ENCODE assay signal across 22 cellular contexts in the genomic region with DNA sequence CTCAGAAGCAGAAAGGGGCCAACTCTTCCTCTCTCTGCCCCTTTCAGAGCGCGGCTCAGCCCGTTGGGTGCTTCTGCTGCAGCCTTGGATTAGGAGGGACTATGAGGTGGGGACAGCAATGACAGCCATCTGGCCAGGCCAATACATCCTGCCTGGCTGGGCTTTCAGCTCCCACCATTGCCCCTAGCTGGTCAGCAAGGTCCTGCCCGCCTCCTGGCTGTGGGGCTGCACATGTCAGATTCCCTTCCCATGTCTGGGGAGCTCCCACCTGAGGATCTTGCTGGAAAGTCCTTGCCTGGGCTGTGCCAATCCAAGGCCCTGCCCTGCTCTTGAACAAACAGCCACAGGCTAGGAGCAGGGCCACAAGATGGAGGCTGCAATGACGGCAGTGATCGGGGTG. TPM values are rescaled to one million over a fixed set of nuclear protein-coding genes. Genes with fewer than 3 reads are reported as not detected.
DNase-seq lines count a peak whose midpoint lies in the region; TF ChIP-seq lines count a peak whose summit lies in the region.
"Had no signal": no experiment of that assay in that cellular context is flagged by ENCODE, and none has a peak within 500 bp of the region (broad histone marks: within the 10 kb centered on the region; RNA-seq: fewer than 3 reads in every experiment).

No MANE protein-coding gene starts in this region.

- H3K9ac ChIP-seq in mesenchymal stem cell (ENCODE audit: low read length) = no peak overlapping the region

- peaks cover 9% of the 10 kb centered on the region for H3K4me1 ChIP-seq in mesenchymal stem cell (ENCODE audit: control insufficient read depth, insufficient read depth, low read depth, low read length)

- H2AFZ ChIP-seq in mesenchymal stem cell (ENCODE audit: low read depth, low read length) = no peak overlapping the region

- H4K8ac ChIP-seq in mesenchymal stem cell (ENCODE audit: low read length) = no peak overlapping the region

- H3K79me1 ChIP-seq in mesenchymal stem cell (replicated peaks; ENCODE audit: low read length, poor library complexity, severe bottlenecking) = peaks cover 10% of the 10 kb centered on the region

- no peak overlapping the region for H3K4me2 ChIP-seq in mesenchymal stem cell (ENCODE audit: low read length, poor library complexity, severe bottlenecking)

- WGBS in mesenchymal stem cell = 94% methylated on average over 3 of the region's 6 CpGs

- no peak overlapping the region for H2BK120ac ChIP-seq in mesenchymal stem cell (ENCODE audit: low read depth, low read length)

- H3K27me3 ChIP-seq in H7 (ENCODE audit: control insufficient read depth, insufficient read depth, low read length) (no peaks in the 10 kb centered on the region), WERI-Rb-1 (ENCODE audit: insufficient read depth, low read depth, severe bottlenecking) (no peaks in the 10 kb centered on the region), mesenchymal stem cell (ENCODE audit: control insufficient read depth in 1 of 2, insufficient read depth in 1 of 2, low read length in 2 of 2) (no peaks in the 10 kb centered on the region)

- DNase-seq in NCI-H82 (lab: John Stamatoyannopoulos, UW) = peak; percentile 56
- DNase-seq in NCI-H82 treated with DMSO at 0.1 percent for 48 hours (lab: John Stamatoyannopoulos, UW; ENCODE audit: unreplicated experiment) = no peak
- peak; percentile 47 for DNase-seq in H7
- DNase-seq in WERI-Rb-1 = peak; percentile 93
- no peak for DNase-seq in mesenchymal stem cell
- no peak for DNase-seq in iPS-NIHi7 (ENCODE audit: extremely low spot score)
- no peak for DNase-seq in T1000 (lab: John Stamatoyannopoulos, UW)
- DNase-seq in activated T-cell treated with anti-CD3 and anti-CD28 coated beads, Interleukin-2, amount 50 U/mL, for 48 hours = no peak
- DNase-seq: 8988T; DMS 273 treated with DMSO at 0.1 percent for 48 hours; GOT3; IMR-90; Karpas-422; NCI-H1092; NCI-H1436 treated with DMSO at 0.1 percent for 48 hours; NCI-H2029 treated with DMSO at 0.1 percent for 48 hours; NCI-H2171; NCI-H526 treated with DMSO at 0.1 percent for 48 hours; NK-92 treated with Interleukin-12 subunit alpha and Interleukin-12 subunit beta, amount 100 ng/mL, for 24 hours; SHP77 had no signal

- H3K4ac ChIP-seq in mesenchymal stem cell (ENCODE audit: low read depth in 1 of 2, low read length in 2 of 2) = no peak overlapping the region

- H3K23ac ChIP-seq in mesenchymal stem cell (ENCODE audit: low read length in 2 of 2) = no peak overlapping the region

- TF ChIP-seq CTCF in WERI-Rb-1 (IDR thresholded peaks at IDR 0.05; ENCODE audit: low read depth, low read length) = peak; percentile 50

- peaks cover 7% of the 10 kb centered on the region for H3K36me3 ChIP-seq in H7 (replicated peaks; ENCODE audit: control insufficient read depth, insufficient read depth, low read length)
- H3K36me3 ChIP-seq in WERI-Rb-1 = peaks cover 23% of the 10 kb centered on the region
- H3K36me3 ChIP-seq in mesenchymal stem cell (ENCODE audit: control insufficient read depth in 1 of 2, insufficient read depth in 2 of 2, low read depth in 1 of 2, low read length in 2 of 2) = peaks cover 32 to 37% of the 10 kb centered on the region in 2 experiments

- H3K27ac ChIP-seq in WERI-Rb-1 = peak overlapping the region; percentile 95
- no peak overlapping the region for H3K27ac ChIP-seq in mesenchymal stem cell (ENCODE audit: low read length, poor library complexity, severe bottlenecking)
- H3K27ac ChIP-seq: SK-N-MC had no signal

- H2BK12ac ChIP-seq in mesenchymal stem cell (ENCODE audit: low read length in 2 of 2) = no peak overlapping the region

- H3K18ac ChIP-seq in mesenchymal stem cell (ENCODE audit: low read depth in 1 of 2, low read length in 2 of 2) = no peak overlapping the region

- H2BK5ac ChIP-seq in mesenchymal stem cell (ENCODE audit: low read depth, low read length, poor library complexity, severe bottlenecking) = no peak overlapping the region

- H3K4me3 ChIP-seq in H7 (ENCODE audit: insufficient read depth, low read depth, low read length) (no peak overlapping the region), WERI-Rb-1 (ENCODE audit: low read depth, low read length) (no peak overlapping the region), mesenchymal stem cell (ENCODE audit: insufficient read depth in 1 of 2, low read depth in 1 of 2, low read length in 2 of 2) (no peak overlapping the region)
- H3K4me3 ChIP-seq: SK-N-MC had no signal

- H3K14ac ChIP-seq in mesenchymal stem cell (ENCODE audit: low read length in 2 of 2) = no peak overlapping the region

- no peak overlapping the region for H2BK15ac ChIP-seq in mesenchymal stem cell (ENCODE audit: low read depth, poor library complexity, severe bottlenecking)

- no peak overlapping the region for H4K91ac ChIP-seq in mesenchymal stem cell (ENCODE audit: low read length)

- H3K9me3 ChIP-seq in WERI-Rb-1 (ENCODE audit: severe bottlenecking) (no peaks in the 10 kb centered on the region), mesenchymal stem cell (ENCODE audit: control insufficient read depth, low read length) (no peaks in the 10 kb centered on the region)

- peak overlapping the region; percentile 46 for H2AK5ac ChIP-seq in mesenchymal stem cell (ENCODE audit: low read length, severe bottlenecking)

RNA-seq across cellular contexts. Expression of a gene that starts 8.3 kb away (rescaled TPM):
- total RNA-seq in H7 (2014; rRNA removed; shearing (Covaris generic)) = 66.4 and 69.4 TPM in 2 replicates
- 15.7 TPM for polyA plus RNA-seq in mesenchymal stem cell (2013, experiment 1 of 2)
- 15.2 TPM for polyA plus RNA-seq in mesenchymal stem cell (2013, experiment 2 of 2)

RNA-seq across cellular contexts. Expression of a gene that starts 10.1 kb away (rescaled TPM):
- total RNA-seq in H7 (2014; rRNA removed; shearing (Covaris generic)) = 8.5 and 14.1 TPM in 2 replicates
- 42.8 TPM for polyA plus RNA-seq in mesenchymal stem cell (2013, experiment 1 of 2)
- polyA plus RNA-seq in mesenchymal stem cell (2013, experiment 2 of 2) = 46.1 TPM
- polyA plus RNA-seq: CD14-positive monocyte had no signal

RNA-seq across cellular contexts. Expression of a gene that starts 16.2 kb away (rescaled TPM):
- total RNA-seq in H7 (2014; rRNA removed; shearing (Covaris generic)) = 100 and 125 TPM in 2 replicates
- polyA plus RNA-seq in mesenchymal stem cell (2013, experiment 1 of 2) = 44.2 TPM
- polyA plus RNA-seq in mesenchymal stem cell (2013, experiment 2 of 2) = 41.8 TPM

RNA-seq across cellular contexts. Expression of a gene that starts 33.3 kb away (rescaled TPM):
- 44.8 and 48.2 TPM in 2 replicates for total RNA-seq in H7 (2014; rRNA removed; shearing (Covaris generic))
- polyA plus RNA-seq in mesenchymal stem cell (2013, experiment 1 of 2) = 173 TPM
- polyA plus RNA-seq in mesenchymal stem cell (2013, experiment 2 of 2) = 171 TPM

RNA-seq across cellular contexts. Expression of a gene that starts 44.3 kb away (rescaled TPM):
- 4.2 and 7.2 TPM in 2 replicates for total RNA-seq in H7 (2014; rRNA removed; shearing (Covaris generic))
- polyA plus RNA-seq in mesenchymal stem cell (2013, experiment 1 of 2) = 1.1 TPM
- 0.49 TPM for polyA plus RNA-seq in mesenchymal stem cell (2013, experiment 2 of 2)

Comparison
In these comparisons a context has a peak if more than half of its experiments do, and no peak if none do; other contexts are left out.
1. DNase-seq: peak in NCI-H82 (single experiment), H7 (single experiment) and WERI-Rb-1 (single experiment); none in NCI-H82 treated with DMSO at 0.1 percent for 48 hours (single experiment), mesenchymal stem cell (single experiment), iPS-NIHi7 (single experiment), T1000 (single experiment) and activated T-cell treated with anti-CD3 and anti-CD28 coated beads, Interleukin-2, amount 50 U/mL, for 48 hours (0 of 2).